23 cellular contexts compared by ENCODE assay signal in genomic region chr15:42007386-42007785, GRCh38. TPM values are rescaled to one million over a fixed set of nuclear protein-coding genes. Genes with fewer than 3 reads are reported as not detected.
DNase-seq lines count a peak whose midpoint lies in the region; TF ChIP-seq lines count a peak whose summit lies in the region.
"Had no signal": no experiment of that assay in that cellular context is flagged by ENCODE, and none has a peak within 500 bp of the region (broad histone marks: within the 10 kb centered on the region; RNA-seq: fewer than 3 reads in every experiment).

No MANE protein-coding gene starts in this region.

- H3K4me3 ChIP-seq in Caco-2 (ENCODE audit: low read depth, low read length): no peak overlapping the region
- H3K4me3 ChIP-seq in osteoblast (ENCODE audit: insufficient read depth, low read length): no peak overlapping the region
- no peak overlapping the region for H3K4me3 ChIP-seq in SJCRH30
- H3K4me3 ChIP-seq: BLaER1, GM12878, GM23248 had no signal

- no peak overlapping the region for H3K4me2 ChIP-seq in osteoblast (ENCODE audit: insufficient read depth, low read length)
- H3K4me2 ChIP-seq: BLaER1 had no signal

- H2AFZ ChIP-seq in osteoblast (ENCODE audit: low read length): no peak overlapping the region
- H2AFZ ChIP-seq: GM23248 had no signal

- no peak for DNase-seq in activated T-cell treated with anti-CD3 and anti-CD28 coated beads, Interleukin-2, amount 50 U/mL, for 24 hours
- DNase-seq in activated T-cell treated with anti-CD3 and anti-CD28 coated beads for 4 hours: no peak
- no peak for DNase-seq in Caco-2
- DNase-seq in activated T-helper 1 cell treated with anti-CD3 and anti-CD28 coated beads, Interleukin-12 subunit alpha, Interleukin-12 subunit beta, Interleukin-2, Interleukin-4 antibody, amounts not matched to agents 30 ng/mL and 10 ng/mL and 1 ng/mL, durations not matched to agents 14 hours and 24 hours and 36 hours (ENCODE audit: low spot score): no peak
- DNase-seq in osteoblast (ENCODE audit: insufficient read length, low spot score, missing footprints): peak; percentile 58
- DNase-seq in stimulated activated CD4-positive, alpha-beta T cell treated with anti-CD3 and anti-CD28 coated beads, Interleukin-12 subunit alpha, Interleukin-12 subunit beta, amount 100 ng/mL, for 4 hours: no peak
- no peak for DNase-seq in SJCRH30
- DNase-seq in activated T-helper 2 cell treated with anti-CD3 and anti-CD28 coated beads, Interferon-gamma antibody, Interleukin-2, Interleukin-4, amounts not matched to agents 10 μg/mL and 5 μg/mL and 100 μg/mL, durations not matched to agents 14 hours and 24 hours and 36 hours (ENCODE audit: low spot score): no peak
- DNase-seq: CD4-positive, CD25-positive, alpha-beta regulatory T cell; CD8-positive, alpha-beta T cell; DMS 273 treated with DMSO at 0.1 percent for 48 hours; DMS79; EL; GDM1; GM23248; H7; HFFc6 had no signal

- no peaks in the 10 kb centered on the region for H3K27me3 Mint-ChIP-seq in activated T-cell treated with anti-CD3 and anti-CD28 coated beads, Interleukin-2, amount 50 U/mL, for 24 hours
- H3K27me3 Mint-ChIP-seq in Caco-2 (ENCODE audit: insufficient read depth, unreplicated experiment): no peaks in the 10 kb centered on the region
- peaks cover 5% of the 10 kb centered on the region for H3K27me3 Mint-ChIP-seq in activated T-helper 1 cell treated with anti-CD3 and anti-CD28 coated beads, Interleukin-12 subunit alpha, Interleukin-12 subunit beta, Interleukin-2, Interleukin-4 antibody, amounts not matched to agents 30 ng/mL and 10 ng/mL and 1 ng/mL, durations not matched to agents 14 hours and 24 hours and 36 hours (ENCODE audit: insufficient read depth)
- H3K27me3 Mint-ChIP-seq in activated T-helper 2 cell treated with anti-CD3 and anti-CD28 coated beads, Interferon-gamma antibody, Interleukin-2, Interleukin-4, amounts not matched to agents 10 μg/mL and 5 μg/mL and 100 μg/mL, durations not matched to agents 14 hours and 24 hours and 36 hours (ENCODE audit: low read depth): no peaks in the 10 kb centered on the region
- H3K27me3 Mint-ChIP-seq: B cell had no signal

- H3K27ac ChIP-seq in osteoblast (ENCODE audit: low read depth, low read length) (no peak overlapping the region), SJCRH30 (no peak overlapping the region)
- H3K27ac ChIP-seq: 22Rv1, BLaER1, C4-2B, GM23248 had no signal

- intact Hi-C loops in Caco-2 (cut with micrococcal nuclease; ENCODE audit: unreplicated experiment): no loop called here
- intact Hi-C loops in activated T-helper 1 cell treated with anti-CD3 and anti-CD28 coated beads, Interleukin-12 subunit alpha, Interleukin-12 subunit beta, Interleukin-2, Interleukin-4 antibody, amounts not matched to agents 30 ng/mL and 10 ng/mL and 1 ng/mL, durations not matched to agents 14 hours and 24 hours and 36 hours (cut with micrococcal nuclease): no loop called here
- intact Hi-C loops in activated T-helper 2 cell treated with anti-CD3 and anti-CD28 coated beads, Interferon-gamma antibody, Interleukin-2, Interleukin-4, amounts not matched to agents 10 μg/mL and 5 μg/mL and 100 μg/mL, durations not matched to agents 14 hours and 24 hours and 36 hours (cut with micrococcal nuclease): no loop called here

- POLR2A ChIA-PET in Caco-2 (lab: Charles Lee): no interaction called here

- H3K9me3 Mint-ChIP-seq in activated T-cell treated with anti-CD3 and anti-CD28 coated beads, Interleukin-2, amount 50 U/mL, for 24 hours: no peaks in the 10 kb centered on the region
- peaks cover 10% of the 10 kb centered on the region for H3K9me3 Mint-ChIP-seq in Caco-2 (ENCODE audit: unreplicated experiment)
- no peaks in the 10 kb centered on the region for H3K9me3 Mint-ChIP-seq in activated T-helper 1 cell treated with anti-CD3 and anti-CD28 coated beads, Interleukin-12 subunit alpha, Interleukin-12 subunit beta, Interleukin-2, Interleukin-4 antibody, amounts not matched to agents 30 ng/mL and 10 ng/mL and 1 ng/mL, durations not matched to agents 14 hours and 24 hours and 36 hours
- no peaks in the 10 kb centered on the region for H3K9me3 Mint-ChIP-seq in activated T-helper 2 cell treated with anti-CD3 and anti-CD28 coated beads, Interferon-gamma antibody, Interleukin-2, Interleukin-4, amounts not matched to agents 10 μg/mL and 5 μg/mL and 100 μg/mL, durations not matched to agents 14 hours and 24 hours and 36 hours
- H3K9me3 Mint-ChIP-seq: CD4-positive, CD25-positive, alpha-beta regulatory T cell; CD8-positive, alpha-beta T cell; HFFc6 had no signal

- no TSS peak for BruUV-seq in Caco-2 (replicated peaks; lab: Mats Ljungman, UMichigan)

- no peaks in the 10 kb centered on the region for H3K36me3 Mint-ChIP-seq in activated T-cell treated with anti-CD3 and anti-CD28 coated beads, Interleukin-2, amount 50 U/mL, for 24 hours (ENCODE audit: low read depth)
- H3K36me3 Mint-ChIP-seq in Caco-2 (ENCODE audit: insufficient read depth, unreplicated experiment): peaks cover 11% of the 10 kb centered on the region
- no peaks in the 10 kb centered on the region for H3K36me3 Mint-ChIP-seq in activated T-helper 1 cell treated with anti-CD3 and anti-CD28 coated beads, Interleukin-12 subunit alpha, Interleukin-12 subunit beta, Interleukin-2, Interleukin-4 antibody, amounts not matched to agents 30 ng/mL and 10 ng/mL and 1 ng/mL, durations not matched to agents 14 hours and 24 hours and 36 hours (ENCODE audit: low read depth)
- no peaks in the 10 kb centered on the region for H3K36me3 Mint-ChIP-seq in activated T-helper 2 cell treated with anti-CD3 and anti-CD28 coated beads, Interferon-gamma antibody, Interleukin-2, Interleukin-4, amounts not matched to agents 10 μg/mL and 5 μg/mL and 100 μg/mL, durations not matched to agents 14 hours and 24 hours and 36 hours (ENCODE audit: low read depth)
- H3K36me3 Mint-ChIP-seq: CD4-positive, CD25-positive, alpha-beta regulatory T cell; CD8-positive, alpha-beta T cell had no signal

- peaks cover 41% of the 10 kb centered on the region for H3K4me1 ChIP-seq in Caco-2
- H3K4me1 ChIP-seq in osteoblast (ENCODE audit: insufficient read depth, low read length): peaks cover 3% of the 10 kb centered on the region
- H3K4me1 ChIP-seq in SJCRH30: no peaks in the 10 kb centered on the region
- H3K4me1 ChIP-seq: BLaER1 had no signal

- H3K27me3 ChIP-seq in Caco-2 (replicated peaks; ENCODE audit: control insufficient read depth, insufficient read depth, low read length) (no peaks in the 10 kb centered on the region), osteoblast (ENCODE audit: insufficient read depth, low read length) (peaks cover 44% of the 10 kb centered on the region), SJCRH30 (no peaks in the 10 kb centered on the region)
- H3K27me3 ChIP-seq: BLaER1 had no signal

- CTCF ChIA-PET in Caco-2 (lab: Charles Lee): interaction anchor here (0.7 kb wide), 1 partner anchor 12 kb away, joined by 3 read pairs; no protein-coding TSS in a partner anchor

- H4K20me1 ChIP-seq in osteoblast (ENCODE audit: insufficient read depth, low read length): no peaks in the 10 kb centered on the region
- H4K20me1 ChIP-seq: BLaER1 had no signal

- peaks cover 21% of the 10 kb centered on the region for H3K4me1 Mint-ChIP-seq in activated T-cell treated with anti-CD3 and anti-CD28 coated beads, Interleukin-2, amount 50 U/mL, for 24 hours (ENCODE audit: low read depth)
- peaks cover 40% of the 10 kb centered on the region for H3K4me1 Mint-ChIP-seq in Caco-2 (ENCODE audit: low read depth, unreplicated experiment)
- H3K4me1 Mint-ChIP-seq in activated T-helper 1 cell treated with anti-CD3 and anti-CD28 coated beads, Interleukin-12 subunit alpha, Interleukin-12 subunit beta, Interleukin-2, Interleukin-4 antibody, amounts not matched to agents 30 ng/mL and 10 ng/mL and 1 ng/mL, durations not matched to agents 14 hours and 24 hours and 36 hours (ENCODE audit: low read depth): peaks cover 32% of the 10 kb centered on the region
- peaks cover 18% of the 10 kb centered on the region for H3K4me1 Mint-ChIP-seq in activated T-helper 2 cell treated with anti-CD3 and anti-CD28 coated beads, Interferon-gamma antibody, Interleukin-2, Interleukin-4, amounts not matched to agents 10 μg/mL and 5 μg/mL and 100 μg/mL, durations not matched to agents 14 hours and 24 hours and 36 hours (ENCODE audit: low read depth)

- H3K9me3 ChIP-seq in Caco-2: no peaks in the 10 kb centered on the region
- H3K9me3 ChIP-seq in osteoblast (ENCODE audit: low read depth, low read length): no peaks in the 10 kb centered on the region
- no peaks in the 10 kb centered on the region for H3K9me3 ChIP-seq in SJCRH30 (replicated peaks)
- H3K9me3 ChIP-seq: BLaER1 had no signal

- H3K36me3 ChIP-seq in Caco-2 (ENCODE audit: control insufficient read depth, insufficient read depth, low read length) (no peaks in the 10 kb centered on the region), osteoblast (ENCODE audit: insufficient read depth, low read length) (no peaks in the 10 kb centered on the region), SJCRH30 (no peaks in the 10 kb centered on the region)
- H3K36me3 ChIP-seq: BLaER1 had no signal

- H3K79me2 ChIP-seq in osteoblast (ENCODE audit: insufficient read depth, low read length): no peaks in the 10 kb centered on the region

- peak overlapping the region; percentile 53 for H3K27ac Mint-ChIP-seq in activated T-cell treated with anti-CD3 and anti-CD28 coated beads, Interleukin-2, amount 50 U/mL, for 24 hours
- peak overlapping the region; percentile 77 for H3K27ac Mint-ChIP-seq in Caco-2 (ENCODE audit: unreplicated experiment)
- H3K27ac Mint-ChIP-seq in activated T-helper 1 cell treated with anti-CD3 and anti-CD28 coated beads, Interleukin-12 subunit alpha, Interleukin-12 subunit beta, Interleukin-2, Interleukin-4 antibody, amounts not matched to agents 30 ng/mL and 10 ng/mL and 1 ng/mL, durations not matched to agents 14 hours and 24 hours and 36 hours: peak overlapping the region; percentile 7
- H3K27ac Mint-ChIP-seq in activated T-helper 2 cell treated with anti-CD3 and anti-CD28 coated beads, Interferon-gamma antibody, Interleukin-2, Interleukin-4, amounts not matched to agents 10 μg/mL and 5 μg/mL and 100 μg/mL, durations not matched to agents 14 hours and 24 hours and 36 hours: no peak overlapping the region
- H3K27ac Mint-ChIP-seq: B cell; CD8-positive, alpha-beta T cell; HFFc6 had no signal

- TF ChIP-seq CTCF in Caco-2 (IDR thresholded peaks at IDR 0.05; ENCODE audit: insufficient read depth in 1 of 2, low read depth in 1 of 2, low read length in 1 of 2, severe bottlenecking in 1 of 2, unreplicated experiment in 1 of 2) (no peak), osteoblast (IDR thresholded peaks at IDR 0.05; ENCODE audit: extremely low read depth, low read depth, low read length) (no peak)

- H3K4me3 Mint-ChIP-seq in activated T-cell treated with anti-CD3 and anti-CD28 coated beads, Interleukin-2, amount 50 U/mL, for 24 hours: no peak overlapping the region
- H3K4me3 Mint-ChIP-seq in Caco-2 (ENCODE audit: unreplicated experiment): no peak overlapping the region
- H3K4me3 Mint-ChIP-seq in activated T-helper 1 cell treated with anti-CD3 and anti-CD28 coated beads, Interleukin-12 subunit alpha, Interleukin-12 subunit beta, Interleukin-2, Interleukin-4 antibody, amounts not matched to agents 30 ng/mL and 10 ng/mL and 1 ng/mL, durations not matched to agents 14 hours and 24 hours and 36 hours: no peak overlapping the region
- H3K4me3 Mint-ChIP-seq in activated T-helper 2 cell treated with anti-CD3 and anti-CD28 coated beads, Interferon-gamma antibody, Interleukin-2, Interleukin-4, amounts not matched to agents 10 μg/mL and 5 μg/mL and 100 μg/mL, durations not matched to agents 14 hours and 24 hours and 36 hours (ENCODE audit: low read depth): no peak overlapping the region
- H3K4me3 Mint-ChIP-seq: B cell; CD4-positive, CD25-positive, alpha-beta regulatory T cell; CD8-positive, alpha-beta T cell; HFFc6 had no signal

RNA-seq across cellular contexts. Expression of gene PLA2G4E, which starts 13.5 kb away (rescaled TPM):
- total RNA-seq in Caco-2 (2022) (1.4 and 1.8 TPM in 2 replicates), osteoblast (not detected in 2 replicates)
- total RNA-seq in activated T-helper 1 cell treated with anti-CD3 and anti-CD28 coated beads, Interleukin-12 subunit alpha, Interleukin-12 subunit beta, Interleukin-2, Interleukin-4 antibody, amounts not matched to agents 30 ng/mL and 10 ng/mL and 1 ng/mL, durations not matched to agents 14 hours and 24 hours and 36 hours: not detected in 2 replicates
- not detected in 2 replicates for total RNA-seq in SJCRH30 (2014; rRNA removed; shearing (Covaris generic))
- not detected in 2 replicates for total RNA-seq in activated T-helper 2 cell treated with anti-CD3 and anti-CD28 coated beads, Interferon-gamma antibody, Interleukin-2, Interleukin-4, amounts not matched to agents 10 μg/mL and 5 μg/mL and 100 μg/mL, durations not matched to agents 14 hours and 24 hours and 36 hours
- total RNA-seq: B cell; CD4-positive, CD25-positive, alpha-beta regulatory T cell; CD8-positive, alpha-beta T cell; GM23248; H1; H7; HFFc6 had no signal

RNA-seq across cellular contexts. Expression of gene EHD4, which starts 35.0 kb away (rescaled TPM):
- total RNA-seq in Caco-2 (2022) (31.6 TPM in 2 replicates), osteoblast (15.9 and 18.0 TPM in 2 replicates)
- 29.5 and 30.1 TPM in 2 replicates for total RNA-seq in activated T-helper 1 cell treated with anti-CD3 and anti-CD28 coated beads, Interleukin-12 subunit alpha, Interleukin-12 subunit beta, Interleukin-2, Interleukin-4 antibody, amounts not matched to agents 30 ng/mL and 10 ng/mL and 1 ng/mL, durations not matched to agents 14 hours and 24 hours and 36 hours
- total RNA-seq in SJCRH30 (2014; rRNA removed; shearing (Covaris generic)): 20.8 TPM in 2 replicates
- 22.3 and 22.7 TPM in 2 replicates for total RNA-seq in activated T-helper 2 cell treated with anti-CD3 and anti-CD28 coated beads, Interferon-gamma antibody, Interleukin-2, Interleukin-4, amounts not matched to agents 10 μg/mL and 5 μg/mL and 100 μg/mL, durations not matched to agents 14 hours and 24 hours and 36 hours
